ENCODE assay signal across 12 cellular contexts in genomic region chr9:136854842-136855460, GRCh38.
"Had no signal": no experiment of that assay in that cellular context is flagged by ENCODE, and none has a peak within 500 bp of the region (broad histone marks: within the 10 kb centered on the region; RNA-seq: fewer than 3 reads in every experiment).

No MANE protein-coding gene starts in this region.

- H3K9me3 ChIP-seq: ascending aorta, gastrocnemius medialis, psoas muscle, thyroid gland had no signal

- H3K9me3 Mint-ChIP-seq: activated CD4-positive, alpha-beta T cell treated with anti-CD3 and anti-CD28 coated beads, Interleukin-2, amount 10 ng/mL, durations not matched to agents 7 days and 5 days; activated naive CD8-positive, alpha-beta T cell treated with anti-CD3 and anti-CD28 coated beads, Interleukin-2, amount 50 U/mL, for 24 hours; naive thymus-derived CD4-positive, alpha-beta T cell had no signal

- H3K27me3 ChIP-seq: ascending aorta, gastrocnemius medialis, hepatocyte, thyroid gland had no signal

- H3K4me3 ChIP-seq: ascending aorta, gastrocnemius medialis, hepatocyte, psoas muscle, thyroid gland had no signal

- H3K36me3 Mint-ChIP-seq: naive thymus-derived CD4-positive, alpha-beta T cell had no signal

- H3K36me3 ChIP-seq: ascending aorta had no signal

- H3K4me3 Mint-ChIP-seq: activated CD4-positive, alpha-beta T cell treated with anti-CD3 and anti-CD28 coated beads, Interleukin-2, amount 10 ng/mL, durations not matched to agents 7 days and 5 days; activated naive CD8-positive, alpha-beta T cell treated with anti-CD3 and anti-CD28 coated beads, Interleukin-2, amount 50 U/mL, for 24 hours; naive thymus-derived CD4-positive, alpha-beta T cell had no signal

- H3K27ac Mint-ChIP-seq: activated CD4-positive, alpha-beta T cell treated with anti-CD3 and anti-CD28 coated beads, Interleukin-2, amount 10 ng/mL, durations not matched to agents 7 days and 5 days; activated naive CD8-positive, alpha-beta T cell treated with anti-CD3 and anti-CD28 coated beads, Interleukin-2, amount 50 U/mL, for 24 hours had no signal

- H3K4me2 ChIP-seq: hepatocyte had no signal

- H3K27me3 Mint-ChIP-seq: activated CD4-positive, alpha-beta T cell treated with anti-CD3 and anti-CD28 coated beads, Interleukin-2, amount 10 ng/mL, durations not matched to agents 7 days and 5 days; activated naive CD8-positive, alpha-beta T cell treated with anti-CD3 and anti-CD28 coated beads, Interleukin-2, amount 50 U/mL, for 24 hours; naive thymus-derived CD4-positive, alpha-beta T cell had no signal

- H2AFZ ChIP-seq: hepatocyte had no signal

- DNase-seq: activated CD4-positive, alpha-beta T cell treated with anti-CD3 and anti-CD28 coated beads, Interleukin-2, amount 10 ng/mL, durations not matched to agents 7 days and 5 days; activated CD4-positive, CD25-positive, alpha-beta regulatory T cell; activated naive CD8-positive, alpha-beta T cell treated with anti-CD3 and anti-CD28 coated beads, Interleukin-2, amount 50 U/mL, for 24 hours; effector CD8-positive, alpha-beta T cell; mammary epithelial cell; thyroid gland had no signal

- H3K27ac ChIP-seq: ascending aorta, gastrocnemius medialis, hepatocyte, psoas muscle, thyroid gland had no signal

- ATAC-seq: activated naive CD8-positive, alpha-beta T cell treated with anti-CD3 and anti-CD28 coated beads, Interleukin-2, amount 50 U/mL, for 24 hours; gastrocnemius medialis; naive thymus-derived CD4-positive, alpha-beta T cell; psoas muscle; SK-N-SH treated with all-trans-retinoic acid at 6 μM for 48 hours had no signal

- H3K4me1 Mint-ChIP-seq: activated CD4-positive, alpha-beta T cell treated with anti-CD3 and anti-CD28 coated beads, Interleukin-2, amount 10 ng/mL, durations not matched to agents 7 days and 5 days; activated naive CD8-positive, alpha-beta T cell treated with anti-CD3 and anti-CD28 coated beads, Interleukin-2, amount 50 U/mL, for 24 hours had no signal
